ENCODE assay signal across 18 cellular contexts in genomic region chr4:75302648-75303047, GRCh38.
"Had no signal": no experiment of that assay in that cellular context is flagged by ENCODE, and none has a peak within 500 bp of the region (broad histone marks: within the 10 kb centered on the region; RNA-seq: fewer than 3 reads in every experiment).

No MANE protein-coding gene starts in this region.

- DNase-seq: activated CD4-positive, alpha-beta T cell treated with anti-CD3 and anti-CD28 coated beads for 4 hours; activated CD8-positive, alpha-beta T cell treated with anti-CD3 and anti-CD28 coated beads, Interleukin-2, amount 10 ng/mL, durations not matched to agents 7 days and 5 days; activated naive CD4-positive, alpha-beta T cell treated with Interleukin-2 at 50 U/mL for 16 hours; activated naive CD8-positive, alpha-beta T cell treated with anti-CD3 and anti-CD28 coated beads, Interleukin-2, amount 10 ng/mL, durations not matched to agents 7 days and 5 days; activated T-cell treated with anti-CD3 and anti-CD28 coated beads, Interleukin-2, amount 50 U/mL, for 24 hours; amygdala; dermis blood vessel endothelial cell; effector memory CD4-positive, alpha-beta T cell; immature natural killer cell; kidney glomerular epithelial cell; left ventricle myocardium inferior; mucosa of descending colon; naive B cell; stimulated activated CD4-positive, alpha-beta T cell treated with anti-CD3 and anti-CD28 coated beads, Interleukin-2, amount 100 ng/mL, for 24 hours; stimulated activated naive CD4-positive, alpha-beta T cell treated with Interleukin-2 at 50 U/mL for 16 hours; thyroid gland had no signal

- H3K27ac ChIP-seq: left ventricle myocardium inferior, thyroid gland had no signal

- H3K36me3 ChIP-seq: left ventricle myocardium inferior, thyroid gland had no signal

- FAIRE-seq: endothelial cell of umbilical vein had no signal

- ATAC-seq: activated CD8-positive, alpha-beta T cell treated with anti-CD3 and anti-CD28 coated beads, Interleukin-2, amount 10 ng/mL, durations not matched to agents 7 days and 5 days; mucosa of descending colon; WTC11 had no signal

- H3K9me3 ChIP-seq: mucosa of descending colon, thyroid gland had no signal

- H3K4me1 ChIP-seq: left ventricle myocardium inferior, thyroid gland had no signal

- H3K27me3 ChIP-seq: thyroid gland had no signal

- H3K4me3 ChIP-seq: left ventricle myocardium inferior, mucosa of descending colon, thyroid gland had no signal
